8 cellular contexts compared by ENCODE assay signal in the genomic region with DNA sequence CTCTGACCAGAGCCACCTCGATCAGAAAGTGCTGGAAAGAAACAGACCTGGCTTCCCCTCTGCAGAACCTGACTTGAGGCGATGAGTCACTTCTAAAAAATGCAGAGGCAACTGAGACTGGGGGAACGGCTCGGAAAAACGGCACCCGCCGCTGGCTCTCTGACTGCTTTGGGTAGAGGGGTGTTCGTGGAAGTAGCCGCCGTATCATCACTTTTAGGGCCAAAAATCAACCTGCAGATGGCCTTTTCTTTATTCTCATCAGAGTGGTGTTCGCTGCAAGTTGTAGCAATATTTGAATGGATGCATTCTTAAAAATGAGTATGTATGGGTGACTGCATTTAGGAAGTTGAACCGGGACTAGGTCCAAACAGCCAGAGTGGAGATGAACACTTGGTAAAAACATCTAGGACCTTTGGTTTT. TPM values are rescaled to one million over a fixed set of nuclear protein-coding genes. Genes with fewer than 3 reads are reported as not detected.
A peak's percentile ranks its signal among the peaks of the same experiment; 100 is the strongest.
DNase-seq lines count a peak whose midpoint lies in the region; ATAC-seq and TF ChIP-seq lines count a peak whose summit lies in the region.

No MANE protein-coding gene starts in this region.

- H3K79me2 ChIP-seq in mammary epithelial cell (ENCODE audit: insufficient read depth, low read length), result peaks cover 48% of the 10 kb centered on the region
- H3K79me2 ChIP-seq in smooth muscle cell (ENCODE audit: low read depth), result peaks cover 34% of the 10 kb centered on the region

- H3K27me3 ChIP-seq in mammary epithelial cell (ENCODE audit: insufficient read depth, low read length), result no peaks in the 10 kb centered on the region
- H3K27me3 ChIP-seq in smooth muscle cell (ENCODE audit: low read depth), result no peaks in the 10 kb centered on the region

- no peaks in the 10 kb centered on the region for H3K9me3 ChIP-seq in mammary epithelial cell (replicated peaks; ENCODE audit: insufficient read depth, low read length)
- no peaks in the 10 kb centered on the region for H3K9me3 ChIP-seq in smooth muscle cell (replicated peaks; ENCODE audit: low read depth)

- ATAC-seq in GM21786 (IDR thresholded peaks at IDR 0.05; ENCODE audit: unreplicated experiment), result no peak

- intact Hi-C loops in mammary epithelial cell (cut with micrococcal nuclease), result loop anchor here (5.0 to 10.0 kb wide), 3 partner anchors 117 to 239 kb away; no protein-coding TSS in a partner anchor

- CTCF ChIA-PET in mammary epithelial cell (lab: Charles Lee; ENCODE audit: low non-redundant PET), result no interaction called here

- H2AFZ ChIP-seq in mammary epithelial cell (ENCODE audit: low read depth, low read length) (peak overlapping the region; percentile 75), smooth muscle cell (ENCODE audit: low read depth) (peak overlapping the region; percentile 72)

- peaks cover 12% of the 10 kb centered on the region for H3K4me1 ChIP-seq in mammary epithelial cell (ENCODE audit: insufficient read depth, low read length)
- peaks cover 6% of the 10 kb centered on the region for H3K4me1 ChIP-seq in smooth muscle cell (ENCODE audit: low read depth)

- 3% methylated on average over 9 of the region's 12 CpGs for WGBS in mammary epithelial cell (ENCODE audit: low coverage, missing lambda C conversion rate)
- WGBS in smooth muscle cell (ENCODE audit: low lambda C conversion rate), result under 1% methylated on average over 12 of the region's 12 CpGs

- DNase-seq in NCI-H524 (lab: John Stamatoyannopoulos, UW) (peak; percentile 22 to 29), NCI-H524 treated with DMSO at 0.1 percent for 48 hours (lab: John Stamatoyannopoulos, UW) (no peak), NCI-H748 treated with DMSO at 0.1 percent for 48 hours (lab: John Stamatoyannopoulos, UW) (peak; percentile 39), mammary epithelial cell (peak; percentile 73), islet precursor cell (peak; percentile 93), smooth muscle cell (lab: John Stamatoyannopoulos, UW; ENCODE audit: unreplicated experiment) (peak; percentile 28), GM19238 (ENCODE audit: insufficient read length, low spot score) (no peak)

- H3F3A ChIP-seq in smooth muscle cell (ENCODE audit: low read depth), result no peaks in the 10 kb centered on the region

- dilution Hi-C loops in mammary epithelial cell (cut with HindIII; ENCODE audit: low sequenced_read_pairs), result no loop called here

- TF ChIP-seq CTCF in mammary epithelial cell (conservative IDR thresholded peaks at IDR 0.05 in 1 of 2, IDR thresholded peaks at IDR 0.05 in 1 of 2; ENCODE audit: extremely low read depth in 1 of 2, insufficient read depth in 1 of 2, low read depth in 1 of 2, low read length in 2 of 2) (no peak), smooth muscle cell (IDR thresholded peaks at IDR 0.05; ENCODE audit: borderline replicate concordance, insufficient read depth, poor library complexity, severe bottlenecking) (no peak)

- in situ Hi-C loops in mammary epithelial cell (cut with MboI; ENCODE audit: low sequenced_read_pairs in 2 of 2), result no loop called here

- H3K4me2 ChIP-seq in mammary epithelial cell (ENCODE audit: insufficient read depth, low read depth, low read length) (peak overlapping the region; percentile 79), smooth muscle cell (peak overlapping the region; percentile 86)

- no TSS peak for BruUV-seq in mammary epithelial cell (replicated peaks; lab: Mats Ljungman, UMichigan)

- H3K36me3 ChIP-seq in mammary epithelial cell (ENCODE audit: insufficient read depth, low read length) (no peaks in the 10 kb centered on the region), smooth muscle cell (ENCODE audit: low read depth) (no peaks in the 10 kb centered on the region)

- H3K4me3 ChIP-seq in mammary epithelial cell (replicated peaks in 1 of 3; ENCODE audit: insufficient read depth in 1 of 3, low read depth in 2 of 3, low read length in 3 of 3) (peak overlapping the region; percentile 51 to 73 (median 62)), smooth muscle cell (peak overlapping the region; percentile 95)

- H3K27ac ChIP-seq in mammary epithelial cell (ENCODE audit: insufficient read depth, low read depth, low read length) (peak overlapping the region; percentile 55), smooth muscle cell (ENCODE audit: low read depth) (peak overlapping the region; percentile 64)

- H3K9ac ChIP-seq in mammary epithelial cell (ENCODE audit: insufficient read depth, low read length) (peak overlapping the region; percentile 68), smooth muscle cell (ENCODE audit: low read depth) (peak overlapping the region; percentile 32)

- H4K20me1 ChIP-seq in mammary epithelial cell (ENCODE audit: insufficient read depth, low read length) (no peaks in the 10 kb centered on the region), smooth muscle cell (ENCODE audit: low read depth) (no peaks in the 10 kb centered on the region)

RNA-seq across cellular contexts. Expression of a gene that starts 0.8 kb away (rescaled TPM):
- total RNA-seq in mammary epithelial cell (1 to 10 TPM; 7.2 to 8.4 TPM), smooth muscle cell (16.8 and 19.0 TPM in 2 replicates)
- polyA plus RNA-seq in mammary epithelial cell (9.5 TPM), smooth muscle cell (19.7 and 27.7 TPM in 2 replicates)
- 17.2 TPM for polyA minus RNA-seq in mammary epithelial cell

Comparison
In these comparisons a context has a peak if more than half of its experiments do, and no peak if none do; other contexts are left out.
1. DNase-seq: peak in NCI-H524 (2 of 2), NCI-H748 treated with DMSO at 0.1 percent for 48 hours (single experiment), mammary epithelial cell (single experiment), islet precursor cell (single experiment) and smooth muscle cell (single experiment); none in NCI-H524 treated with DMSO at 0.1 percent for 48 hours (single experiment) and GM19238 (single experiment).